ENCODE assay signal across 14 cellular contexts in the genomic region with DNA sequence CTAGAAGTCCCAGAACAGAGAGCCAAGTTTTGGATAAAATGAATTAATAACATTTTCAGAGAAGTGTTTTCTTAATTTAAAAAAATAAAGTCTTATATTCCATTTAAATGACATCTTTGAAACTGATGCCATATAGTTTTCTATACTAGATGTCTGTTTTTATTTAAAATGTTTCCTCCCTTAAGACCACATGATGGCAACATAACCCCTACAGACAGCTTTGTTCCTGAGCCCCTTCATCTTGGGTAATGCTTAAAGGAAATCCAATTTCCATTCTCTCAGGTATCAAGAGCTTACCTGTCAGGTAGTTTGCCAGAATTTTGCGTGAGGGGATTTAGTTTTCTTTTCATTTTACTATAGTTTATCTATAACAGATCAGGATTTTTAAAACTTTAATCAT.
DNase-seq lines count a peak whose midpoint lies in the region; ATAC-seq and TF ChIP-seq lines count a peak whose summit lies in the region.
"Had no signal": no experiment of that assay in that cellular context is flagged by ENCODE, and none has a peak within 500 bp of the region (broad histone marks: within the 10 kb centered on the region; RNA-seq: fewer than 3 reads in every experiment).

No MANE protein-coding gene starts in this region.

- H3K79me2 ChIP-seq in PC-3 (ENCODE audit: low read length), result no peaks in the 10 kb centered on the region

- intact Hi-C loops in PC-3 (cut with micrococcal nuclease), result loop anchor here (1.0 kb wide), 1 partner anchor 242 kb away; no protein-coding TSS in a partner anchor

- H4K20me1 ChIP-seq in PC-3 (ENCODE audit: low read length), result no peaks in the 10 kb centered on the region

- no peak overlapping the region for H3K4me2 ChIP-seq in PC-3 (ENCODE audit: low read length)

- peak; percentile 31 for DNase-seq in DMS153 treated with DMSO at 0.1 percent for 48 hours (lab: John Stamatoyannopoulos, UW; ENCODE audit: unreplicated experiment)
- peak; percentile 42 for DNase-seq in NCI-H1092 treated with DMSO at 0.1 percent for 48 hours (lab: John Stamatoyannopoulos, UW)
- peak; percentile 13 for DNase-seq in PC-3
- DNase-seq in iPS-NIHi7 (ENCODE audit: extremely low spot score), result peak; percentile 58
- no peak for DNase-seq in NCI-H1694 treated with DMSO at 0.1 percent for 48 hours (lab: John Stamatoyannopoulos, UW)
- no peak for DNase-seq in HUDEP-2 (lab: John Stamatoyannopoulos, UW; ENCODE audit: unreplicated experiment in 76 of 76)
- DNase-seq: BE2C; cerebellar nuclear complex; NCI-H2029; retina; stimulated activated CD4-positive, alpha-beta T cell treated with anti-CD3 and anti-CD28 coated beads, Interleukin-4, amount 100 ng/mL, for 24 hours; stimulated activated naive CD8-positive, alpha-beta T cell treated with anti-CD3 and anti-CD28 coated beads, Interleukin-15, Interleukin-2, amounts not matched to agents 100 U/mL and 50 U/mL, for 24 hours had no signal

- H3K27me3 ChIP-seq in PC-3 (ENCODE audit: low read length), result no peaks in the 10 kb centered on the region
- H3K27me3 ChIP-seq: BE2C had no signal

- POLR2A ChIA-PET in PC-3 (lab: Charles Lee; ENCODE audit: unreplicated experiment), result no interaction called here

- no peaks in the 10 kb centered on the region for H3F3A ChIP-seq in PC-3 (ENCODE audit: low read length, unreplicated experiment)

- TF ChIP-seq CTCF in PC-3 (conservative IDR thresholded peaks at IDR 0.05; ENCODE audit: low read depth, low read length), result peak; percentile 35; the same call in 1 of the 2 replicates

- no peaks in the 10 kb centered on the region for H3K9me2 ChIP-seq in PC-3 (replicated peaks; ENCODE audit: low read length)

- H3K27ac ChIP-seq in PC-3 (ENCODE audit: low read length), result no peak overlapping the region

- no peak overlapping the region for H2AFZ ChIP-seq in PC-3 (ENCODE audit: low read length)

- ATAC-seq in PC-3 (peak; percentile 49; the same call in 1 of the 2 replicates), GM18909 (IDR thresholded peaks at IDR 0.05; ENCODE audit: poor library complexity, unreplicated experiment) (no peak), HG02870 (IDR thresholded peaks at IDR 0.05; ENCODE audit: unreplicated experiment) (no peak)
- ATAC-seq: stimulated activated naive CD8-positive, alpha-beta T cell treated with anti-CD3 and anti-CD28 coated beads, Interleukin-15, Interleukin-2, amounts not matched to agents 100 U/mL and 50 U/mL, for 24 hours had no signal

- no peak overlapping the region for H3K4me3 ChIP-seq in PC-3 (ENCODE audit: low read length)

- CTCF ChIA-PET in PC-3 (lab: Charles Lee), result no interaction called here

- no peaks in the 10 kb centered on the region for H3K36me3 ChIP-seq in PC-3 (ENCODE audit: low read depth, low read length)
- H3K36me3 ChIP-seq: BE2C had no signal

- H3K9me3 ChIP-seq in PC-3 (ENCODE audit: low read length), result no peaks in the 10 kb centered on the region
- H3K9me3 ChIP-seq: BE2C had no signal

- no peak overlapping the region for H3K9ac ChIP-seq in PC-3 (ENCODE audit: low read length)

- no peaks in the 10 kb centered on the region for H3K4me1 ChIP-seq in PC-3 (ENCODE audit: insufficient read depth, low read length)
- H3K4me1 ChIP-seq: BE2C had no signal

- BruUV-seq in PC-3 (replicated peaks; lab: Mats Ljungman, UMichigan), result no TSS peak

Comparison
In these comparisons a context has a peak if more than half of its experiments do, and no peak if none do; other contexts are left out.
1. DNase-seq: peak in DMS153 treated with DMSO at 0.1 percent for 48 hours (single experiment), NCI-H1092 treated with DMSO at 0.1 percent for 48 hours (single experiment), PC-3 (single experiment) and iPS-NIHi7 (single experiment); none in NCI-H1694 treated with DMSO at 0.1 percent for 48 hours (single experiment) and HUDEP-2 (0 of 76).